In genomic region chr12:56721721-56722120, GRCh38 we compare ENCODE assay signal across 8 cellular contexts. TPM values are rescaled to one million over a fixed set of nuclear protein-coding genes. Genes with fewer than 3 reads are reported as not detected.
DNase-seq lines count a peak whose midpoint lies in the region; ATAC-seq, FAIRE-seq and TF ChIP-seq lines count a peak whose summit lies in the region.
"Had no signal": no experiment of that assay in that cellular context is flagged by ENCODE, and none has a peak within 500 bp of the region (broad histone marks: within the 10 kb centered on the region; RNA-seq: fewer than 3 reads in every experiment).

No MANE protein-coding gene starts in this region.

- H3K9me3 Mint-ChIP-seq in neural progenitor cell = no peaks in the 10 kb centered on the region

- CTCF ChIA-PET in GM12878 (lab: Yijun Ruan, JAX) = interaction anchor here (1.2 to 1.9 kb wide), 2 partner anchors 33 to 85 kb away, joined by 3 to 11 read pairs; partner anchors contain the start of gene PTGES3

- RAD21 ChIA-PET in GM12878 (lab: Charles Lee; ENCODE audit: unreplicated experiment) = interaction anchor here (0.5 to 2.1 kb wide), 3 partner anchors 12 to 85 kb away, joined by 3 to 8 read pairs (median 3); no protein-coding TSS in a partner anchor

- H2AFZ ChIP-seq in GM12878 (ENCODE audit: control insufficient read depth, low read depth, low read length) = no peak overlapping the region
- no peak overlapping the region for H2AFZ ChIP-seq in neural progenitor cell (replicated peaks)

- peaks cover 31% of the 10 kb centered on the region for H3K4me1 ChIP-seq in HUES6 (ENCODE audit: control insufficient read depth, insufficient read depth, low read length)
- H3K4me1 ChIP-seq in GM12878 (ENCODE audit: control insufficient read depth, insufficient read depth, low read length) = peaks cover 43% of the 10 kb centered on the region
- H3K4me1 ChIP-seq in neural progenitor cell = peaks cover 48% of the 10 kb centered on the region

- H3K4me1 Mint-ChIP-seq in neural progenitor cell = peaks cover 53% of the 10 kb centered on the region

- no peak overlapping the region for H3K4me3 Mint-ChIP-seq in neural progenitor cell

- H3K4me3 ChIP-seq in HUES6 (ENCODE audit: low read depth, low read length) (peak overlapping the region; percentile 92), GM12878 (peak overlapping the region; percentile 97), neural progenitor cell (peak overlapping the region; percentile 91)

- TF ChIP-seq POLR2A in GM12878 (IDR thresholded peaks at IDR 0.05; ENCODE audit: low read depth, low read length) = no peak

- ATAC-seq in GM12878 (no peak), HG03565 (IDR thresholded peaks at IDR 0.05; ENCODE audit: unreplicated experiment) (no peak), GM19035 (IDR thresholded peaks at IDR 0.05; ENCODE audit: unreplicated experiment) (no peak)

- H3K9ac ChIP-seq in HUES6 (ENCODE audit: low read length) (no peak overlapping the region), GM12878 (ENCODE audit: control insufficient read depth, insufficient read depth, low read length) (peak overlapping the region; percentile 37; the same call in 1 of the 2 replicates), neural progenitor cell (no peak overlapping the region)

- peaks cover 48% of the 10 kb centered on the region for H3F3A ChIP-seq in neural progenitor cell (ENCODE audit: low read depth)

- peaks cover 47% of the 10 kb centered on the region for H3K36me3 Mint-ChIP-seq in neural progenitor cell

- H3K27ac Mint-ChIP-seq in neural progenitor cell = no peak overlapping the region

- peaks cover 62% of the 10 kb centered on the region for H3K36me3 ChIP-seq in HUES6 (ENCODE audit: control insufficient read depth, insufficient read depth, low read length)
- H3K36me3 ChIP-seq in GM12878 (ENCODE audit: control insufficient read depth in 2 of 2, insufficient read depth in 2 of 2, low read length in 1 of 2) = peaks cover 9 to 29% of the 10 kb centered on the region in 2 experiments
- H3K36me3 ChIP-seq in neural progenitor cell = no peaks in the 10 kb centered on the region

- H3K27ac ChIP-seq in HUES6 (ENCODE audit: low read depth, low read length) (no peak overlapping the region), GM12878 (ENCODE audit: control insufficient read depth, insufficient read depth) (peak overlapping the region; percentile 42), neural progenitor cell (no peak overlapping the region)

- DNase-seq in GM12878 (ENCODE audit: low read depth, low spot score) (no peak), neural progenitor cell (ENCODE audit: low spot score) (no peak), OCI-M1 (lab: John Stamatoyannopoulos, UW) (no peak)
- DNase-seq: activated effector memory CD4-positive, alpha-beta T cell treated with Interleukin-2 at 50 U/mL for 16 hours; NCI-H1105 had no signal

- BruUV-seq in GM12878 (replicated peaks; lab: Mats Ljungman, UMichigan) = no TSS peak

- POLR2A ChIA-PET in GM12878 (lab: Charles Lee) = interaction anchor here (0.6 to 3.7 kb wide), 6 partner anchors 33 to 91 kb away, joined by 3 to 21 read pairs (median 4); partner anchors contain the start of gene PTGES3

- FAIRE-seq in GM12878 (lab: Jason Lieb, UNC) = no peak

- no peak for TF ChIP-seq RAD21 in GM12878 (IDR thresholded peaks at IDR 0.05; ENCODE audit: insufficient read depth, low read depth, low read length)

- no peak for TF ChIP-seq EP300 in GM12878 (IDR thresholded peaks at IDR 0.05; ENCODE audit: borderline replicate concordance in 1 of 2, control insufficient read depth in 1 of 2, low read depth in 2 of 2, low read length in 2 of 2)

- H3K27me3 ChIP-seq in HUES6 (ENCODE audit: control insufficient read depth, insufficient read depth, low read length) (no peaks in the 10 kb centered on the region), GM12878 (replicated peaks in 1 of 2; ENCODE audit: control insufficient read depth in 2 of 2, insufficient read depth in 2 of 2, low read length in 1 of 2) (no peaks in the 10 kb centered on the region), neural progenitor cell (no peaks in the 10 kb centered on the region)

- H3K79me2 ChIP-seq in GM12878 (ENCODE audit: control insufficient read depth, insufficient read depth, low read length) = peaks cover 79% of the 10 kb centered on the region
- H3K79me2 ChIP-seq in neural progenitor cell (ENCODE audit: low read depth) = peaks cover 85% of the 10 kb centered on the region

- peaks cover 13% of the 10 kb centered on the region for H3K27me3 Mint-ChIP-seq in neural progenitor cell (ENCODE audit: insufficient read depth, low read depth)

- peaks cover 26% of the 10 kb centered on the region for H4K20me1 ChIP-seq in GM12878 (ENCODE audit: control insufficient read depth, insufficient read depth)
- peaks cover 78% of the 10 kb centered on the region for H4K20me1 ChIP-seq in neural progenitor cell (ENCODE audit: low read depth)

- H3K4me2 ChIP-seq in GM12878 (ENCODE audit: control insufficient read depth, insufficient read depth) (peak overlapping the region; percentile 91), neural progenitor cell (peak overlapping the region; percentile 91)

- in situ Hi-C loops in GM12878 (cut with MboI) = no loop called here

- SMC1A ChIA-PET in GM12878 (lab: Charles Lee; ENCODE audit: uncharacterized antibody, unreplicated experiment) = interaction anchor here (0.7 to 2.7 kb wide), 6 partner anchors 28 to 85 kb away, joined by 3 to 7 read pairs (median 4); no protein-coding TSS in a partner anchor

- H3K9me3 ChIP-seq in HUES6 (ENCODE audit: control insufficient read depth, insufficient read depth, low read depth, low read length) (no peaks in the 10 kb centered on the region), GM12878 (replicated peaks; ENCODE audit: control insufficient read depth, insufficient read depth, low read length) (no peaks in the 10 kb centered on the region), neural progenitor cell (ENCODE audit: low read depth) (no peaks in the 10 kb centered on the region)

- TF ChIP-seq CTCF in GM12878 (IDR thresholded peaks at IDR 0.05 in 2 of 3, conservative IDR thresholded peaks at IDR 0.05 in 1 of 3; ENCODE audit: control insufficient read depth in 2 of 3, extremely low read depth in 1 of 3, insufficient read depth in 1 of 3, low read depth in 3 of 3, low read length in 3 of 3) (no peak), neural progenitor cell (IDR thresholded peaks at IDR 0.05) (no peak)

- intact Hi-C loops in GM12878 (cut with micrococcal nuclease; ENCODE audit: unreplicated experiment) = loop anchor here (2.0 kb wide), 1 partner anchor 79 kb away; no protein-coding TSS in a partner anchor

- 0% methylated on average over 2 of the region's 2 CpGs for WGBS in GM12878 (ENCODE audit: insufficient coverage, insufficient replicate concordance, low lambda C conversion rate, missing lambda C conversion rate)

RNA-seq across cellular contexts. Expression of gene NACA, which starts 3.4 kb away (rescaled TPM):
- total RNA-seq in GM12878 (2013; cell fraction: nucleolus; rRNA removed) = 193 and 207 TPM in 2 replicates
- total RNA-seq in GM12878 (2014; rRNA removed) (1,902 and 2,076 TPM in 2 replicates), GM12878 (2014; rRNA removed; fragmentation: Illumina TruSeq; extraction: Trizol) (2,552 and 2,616 TPM in 2 replicates), GM12878 (2021) (1,181 and 1,218 TPM in 2 replicates), neural progenitor cell (ENCODE audit: low replicate concordance) (1,855 and 2,450 TPM in 2 replicates)
- polyA plus RNA-seq in GM12878 (2011; ENCODE audit: low read depth) = 4,087 TPM
- polyA plus RNA-seq in GM12878 (2011; rRNA removed) (1,734 and 2,407 TPM in 2 replicates), GM12878 (2014; fragmentation: Illumina TruSeq; extraction: Trizol) (2,171 and 2,212 TPM in 2 replicates), GM12878 (2014; fragmentation: Nextera tagmentation; extraction: Ambion mirVana) (1,000 to 10,000 TPM; 2,263 to 2,782 TPM), GM12878 (2014; rRNA removed) (1,670 and 1,966 TPM in 2 replicates), GM12878 (2016; fragmentation: Nextera tagmentation; extraction: Ambion mirVana) (1,000 to 10,000 TPM; 1,525 to 1,529 TPM)
- 666 and 668 TPM in 2 replicates for polyA plus RNA-seq in GM12878 (2011; cell fraction: cytosol; rRNA removed)
- 288 and 329 TPM in 2 replicates for polyA plus RNA-seq in GM12878 (2011; cell fraction: nucleus; rRNA removed)
- polyA plus RNA-seq in GM12878 (2012) = 2,659 and 2,949 TPM in 2 replicates
- polyA minus RNA-seq in GM12878 (2011; rRNA and poly(A)+ RNA removed) = 388 and 450 TPM in 2 replicates
- polyA minus RNA-seq in GM12878 (2011; cell fraction: cytosol; rRNA and poly(A)+ RNA removed) = 193 and 205 TPM in 2 replicates
- 64.9 and 110 TPM in 2 replicates for polyA minus RNA-seq in GM12878 (2011; cell fraction: nucleus; rRNA and poly(A)+ RNA removed)

RNA-seq across cellular contexts. Expression of gene PRIM1, which starts 30.4 kb away (rescaled TPM):
- total RNA-seq in GM12878 (2013; cell fraction: nucleolus; rRNA removed) = 64.0 and 74.2 TPM in 2 replicates
- 27.1 and 40.1 TPM in 2 replicates for total RNA-seq in GM12878 (2014; rRNA removed)
- total RNA-seq in GM12878 (2014; rRNA removed; fragmentation: Illumina TruSeq; extraction: Trizol) = 53.0 and 58.8 TPM in 2 replicates
- 29.8 and 31.0 TPM in 2 replicates for total RNA-seq in GM12878 (2021)
- polyA plus RNA-seq in GM12878 (2011; ENCODE audit: low read depth) = 20.7 TPM
- 42.1 and 64.4 TPM in 2 replicates for polyA plus RNA-seq in GM12878 (2011; rRNA removed)
- polyA plus RNA-seq in GM12878 (2011; cell fraction: cytosol; rRNA removed) = 26.7 and 31.3 TPM in 2 replicates
- polyA plus RNA-seq in GM12878 (2011; cell fraction: nucleus; rRNA removed) = 22.9 and 26.7 TPM in 2 replicates
- polyA plus RNA-seq in GM12878 (2012) = 18.6 and 27.7 TPM in 2 replicates
- polyA plus RNA-seq in GM12878 (2014; fragmentation: Illumina TruSeq; extraction: Trizol) = 59.8 and 71.5 TPM in 2 replicates
- 10 to 100 TPM; 54.0 to 70.6 TPM for polyA plus RNA-seq in GM12878 (2014; fragmentation: Nextera tagmentation; extraction: Ambion mirVana)
- 25.8 and 35.2 TPM in 2 replicates for polyA plus RNA-seq in GM12878 (2014; rRNA removed)
- 10 to 100 TPM; 57.5 to 59.7 TPM for polyA plus RNA-seq in GM12878 (2016; fragmentation: Nextera tagmentation; extraction: Ambion mirVana)
- 28.6 and 44.9 TPM in 2 replicates for polyA minus RNA-seq in GM12878 (2011; rRNA and poly(A)+ RNA removed)
- 9.7 and 13.9 TPM in 2 replicates for polyA minus RNA-seq in GM12878 (2011; cell fraction: cytosol; rRNA and poly(A)+ RNA removed)
- polyA minus RNA-seq in GM12878 (2011; cell fraction: nucleus; rRNA and poly(A)+ RNA removed) = 23.8 and 30.6 TPM in 2 replicates
- total RNA-seq in neural progenitor cell (ENCODE audit: low replicate concordance) = 108 and 166 TPM in 2 replicates

RNA-seq across cellular contexts. Expression of gene PTGES3, which starts 33.6 kb away (rescaled TPM):
- total RNA-seq in GM12878 (2013; cell fraction: nucleolus; rRNA removed) = 55.1 and 58.8 TPM in 2 replicates
- total RNA-seq in GM12878 (2014; rRNA removed) (128 and 136 TPM in 2 replicates), GM12878 (2014; rRNA removed; fragmentation: Illumina TruSeq; extraction: Trizol) (160 and 164 TPM in 2 replicates), GM12878 (2021) (262 and 263 TPM in 2 replicates), neural progenitor cell (ENCODE audit: low replicate concordance) (197 and 298 TPM in 2 replicates)
- 117 TPM for polyA plus RNA-seq in GM12878 (2011; ENCODE audit: low read depth)
- polyA plus RNA-seq in GM12878 (2011; rRNA removed) (143 and 208 TPM in 2 replicates), GM12878 (2014; fragmentation: Illumina TruSeq; extraction: Trizol) (317 and 356 TPM in 2 replicates), GM12878 (2014; fragmentation: Nextera tagmentation; extraction: Ambion mirVana) (100 to 1,000 TPM; 117 to 186 TPM), GM12878 (2014; rRNA removed) (135 and 154 TPM in 2 replicates), GM12878 (2016; fragmentation: Nextera tagmentation; extraction: Ambion mirVana) (100 to 1,000 TPM; 509 to 520 TPM)
- 50.8 and 55.0 TPM in 2 replicates for polyA plus RNA-seq in GM12878 (2011; cell fraction: cytosol; rRNA removed)
- 69.1 and 79.0 TPM in 2 replicates for polyA plus RNA-seq in GM12878 (2011; cell fraction: nucleus; rRNA removed)
- polyA plus RNA-seq in GM12878 (2012) = 183 and 246 TPM in 2 replicates
- polyA minus RNA-seq in GM12878 (2011; rRNA and poly(A)+ RNA removed) = 47.4 and 60.2 TPM in 2 replicates
- polyA minus RNA-seq in GM12878 (2011; cell fraction: cytosol; rRNA and poly(A)+ RNA removed) = 74.6 and 80.4 TPM in 2 replicates
- 26.0 and 48.0 TPM in 2 replicates for polyA minus RNA-seq in GM12878 (2011; cell fraction: nucleus; rRNA and poly(A)+ RNA removed)

RNA-seq across cellular contexts. Expression of gene HSD17B6, which starts 41.4 kb away (rescaled TPM):
- 0.64 TPM in 1 of 2 replicates, not detected in the other for total RNA-seq in GM12878 (2013; cell fraction: nucleolus; rRNA removed)
- total RNA-seq in GM12878 (2014; rRNA removed) (0.90 and 1.6 TPM in 2 replicates), GM12878 (2014; rRNA removed; fragmentation: Illumina TruSeq; extraction: Trizol) (1.6 and 2.1 TPM in 2 replicates), GM12878 (2021) (2.1 and 3.2 TPM in 2 replicates), neural progenitor cell (ENCODE audit: low replicate concordance) (2.5 and 10.0 TPM in 2 replicates)
- polyA plus RNA-seq in GM12878 (2011; ENCODE audit: low read depth) = 0.52 TPM
- polyA plus RNA-seq in GM12878 (2011; rRNA removed) (0.91 and 0.98 TPM in 2 replicates), GM12878 (2014; fragmentation: Illumina TruSeq; extraction: Trizol) (1.5 and 2.4 TPM in 2 replicates), GM12878 (2014; fragmentation: Nextera tagmentation; extraction: Ambion mirVana) (1 to 10 TPM; 2.0 to 2.1 TPM), GM12878 (2014; rRNA removed) (0.99 and 1.2 TPM in 2 replicates), GM12878 (2016; fragmentation: Nextera tagmentation; extraction: Ambion mirVana) (1 to 10 TPM; 1.9 to 2.2 TPM)
- 0.64 and 0.80 TPM in 2 replicates for polyA plus RNA-seq in GM12878 (2011; cell fraction: cytosol; rRNA removed)
- polyA plus RNA-seq in GM12878 (2011; cell fraction: nucleus; rRNA removed) = 0.30 and 0.38 TPM in 2 replicates
- 0.54 and 1.00 TPM in 2 replicates for polyA plus RNA-seq in GM12878 (2012)
- polyA minus RNA-seq in GM12878 (2011; rRNA and poly(A)+ RNA removed) = 0.10 and 0.44 TPM in 2 replicates
- polyA minus RNA-seq in GM12878 (2011; cell fraction: cytosol; rRNA and poly(A)+ RNA removed) = not detected in 2 replicates
- polyA minus RNA-seq in GM12878 (2011; cell fraction: nucleus; rRNA and poly(A)+ RNA removed) = not detected in 2 replicates
